Comparison of ENCODE assay signal across 15 cellular contexts in the genomic region with DNA sequence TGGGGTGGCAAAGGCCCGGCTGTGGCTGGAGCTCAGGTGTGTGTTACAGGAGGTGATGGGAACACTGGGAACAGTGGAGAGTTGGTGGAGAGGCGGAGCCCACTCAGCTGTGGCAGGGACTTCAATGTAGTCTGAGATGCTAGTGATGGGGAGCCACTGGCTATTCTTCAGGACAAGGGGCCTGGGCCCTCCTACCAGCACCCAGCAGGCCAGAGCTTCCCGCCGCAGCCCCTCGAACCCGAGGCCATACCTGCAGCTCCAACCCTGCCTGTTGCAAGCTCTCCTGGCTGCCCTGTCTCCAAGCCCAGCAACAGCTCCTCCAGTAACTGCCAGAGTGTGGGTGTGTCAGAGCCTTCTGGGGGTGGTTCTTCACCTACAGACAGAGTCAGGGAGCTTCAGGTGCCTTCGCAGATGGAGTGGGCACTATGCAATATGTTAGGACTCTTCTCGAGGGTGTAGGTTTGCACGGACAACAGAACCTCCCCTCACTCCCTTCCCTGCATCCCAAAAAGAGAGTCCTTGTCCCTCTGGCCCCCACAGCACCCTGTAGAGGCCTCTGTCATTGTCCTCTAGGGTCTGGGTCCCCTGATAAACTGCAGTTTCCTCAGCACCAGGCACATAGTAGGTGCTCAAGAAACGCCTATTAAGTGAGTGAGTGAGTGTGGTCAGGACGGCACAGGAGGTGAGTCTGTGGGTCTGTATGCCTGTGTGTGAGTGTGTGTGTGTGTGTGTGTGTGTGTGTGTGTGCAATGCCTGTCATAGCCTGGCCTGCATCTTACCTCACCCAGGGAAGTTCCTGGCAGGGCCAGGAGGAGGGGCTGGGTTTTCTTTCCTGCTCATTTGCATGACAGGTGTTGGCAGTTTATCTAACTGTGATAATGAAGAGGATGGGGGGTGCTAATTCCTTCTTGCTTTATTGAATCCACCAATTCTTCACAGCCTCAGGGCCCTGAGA.
DNase-seq lines count a peak whose midpoint lies in the region; ATAC-seq and TF ChIP-seq lines count a peak whose summit lies in the region.
"Had no signal": no experiment of that assay in that cellular context is flagged by ENCODE, and none has a peak within 500 bp of the region (broad histone marks: within the 10 kb centered on the region; RNA-seq: fewer than 3 reads in every experiment).

No MANE protein-coding gene starts in this region.

- H3K36me3 ChIP-seq in uterus (no peaks in the 10 kb centered on the region), gastroesophageal sphincter (no peaks in the 10 kb centered on the region)
- H3K36me3 ChIP-seq: HAP-1 had no signal

- ATAC-seq in esophagus mucosa: peak; percentile 77
- ATAC-seq in gastroesophageal sphincter: no peak
- ATAC-seq: activated CD8-positive, alpha-beta T cell treated with anti-CD3 and anti-CD28 coated beads, Interleukin-2, amount 10 ng/mL, durations not matched to agents 7 days and 5 days; CD8-positive, alpha-beta T cell had no signal

- no peak overlapping the region for H3K4me3 ChIP-seq in uterus
- H3K4me3 ChIP-seq in gastroesophageal sphincter: no peak overlapping the region
- H3K4me3 ChIP-seq: HAP-1 had no signal

- no peak for TF ChIP-seq POLR2A in uterus (IDR thresholded peaks at IDR 0.05)
- no peak for TF ChIP-seq POLR2A in gastroesophageal sphincter (IDR thresholded peaks at IDR 0.05)

- H3K27ac ChIP-seq in uterus (no peak overlapping the region), gastroesophageal sphincter (no peak overlapping the region)

- no peaks in the 10 kb centered on the region for H3K4me1 ChIP-seq in uterus
- no peaks in the 10 kb centered on the region for H3K4me1 ChIP-seq in gastroesophageal sphincter
- H3K4me1 ChIP-seq: HAP-1 had no signal

- H3K27me3 ChIP-seq in uterus (no peaks in the 10 kb centered on the region), gastroesophageal sphincter (peaks cover 36% of the 10 kb centered on the region)

- 81 to 93% methylated on average over 2 to 7 of the region's 11 CpGs for WGBS in gastroesophageal sphincter (ENCODE audit: low coverage in 1 of 2), 2 donors

- no peak for TF ChIP-seq EP300 in gastroesophageal sphincter (IDR thresholded peaks at IDR 0.05)

- DNase-seq in 8988T: peak; percentile 10
- DNase-seq in NCI-H1105 (lab: John Stamatoyannopoulos, UW): peak; percentile 92
- peak; percentile 99 for DNase-seq in NCI-H510A treated with DMSO at 0.1 percent for 48 hours (lab: John Stamatoyannopoulos, UW)
- no peak for DNase-seq in uterus
- no peak for DNase-seq in NCI-H446 treated with DMSO at 0.1 percent for 48 hours (lab: John Stamatoyannopoulos, UW)
- DNase-seq in activated gamma-delta T cell (lab: John Stamatoyannopoulos, UW): no peak
- DNase-seq: activated CD8-positive, alpha-beta T cell treated with anti-CD3 and anti-CD28 coated beads, Interleukin-2, amount 10 ng/mL, durations not matched to agents 7 days and 5 days; CD8-positive, alpha-beta T cell; occipital lobe; OCI-M1; SK-N-SH; stimulated activated naive CD4-positive, alpha-beta T cell had no signal

- intact Hi-C loops in uterus (cut with DNase I; ENCODE audit: low total_unique reads): no loop called here

- TF ChIP-seq CTCF in uterus (IDR thresholded peaks at IDR 0.05): no peak
- no peak for TF ChIP-seq CTCF in gastroesophageal sphincter (IDR thresholded peaks at IDR 0.05)

- no peaks in the 10 kb centered on the region for H3K9me3 ChIP-seq in uterus
- no peaks in the 10 kb centered on the region for H3K9me3 ChIP-seq in gastroesophageal sphincter
- H3K9me3 ChIP-seq: HAP-1, SK-N-SH had no signal

Comparison
In these comparisons a context has a peak if more than half of its experiments do, and no peak if none do; other contexts are left out.
1. DNase-seq: peak in 8988T (single experiment), NCI-H1105 (single experiment) and NCI-H510A treated with DMSO at 0.1 percent for 48 hours (single experiment); none in uterus (0 of 2), NCI-H446 treated with DMSO at 0.1 percent for 48 hours (single experiment) and activated gamma-delta T cell (single experiment).